17 cellular contexts compared by ENCODE assay signal in the genomic region with DNA sequence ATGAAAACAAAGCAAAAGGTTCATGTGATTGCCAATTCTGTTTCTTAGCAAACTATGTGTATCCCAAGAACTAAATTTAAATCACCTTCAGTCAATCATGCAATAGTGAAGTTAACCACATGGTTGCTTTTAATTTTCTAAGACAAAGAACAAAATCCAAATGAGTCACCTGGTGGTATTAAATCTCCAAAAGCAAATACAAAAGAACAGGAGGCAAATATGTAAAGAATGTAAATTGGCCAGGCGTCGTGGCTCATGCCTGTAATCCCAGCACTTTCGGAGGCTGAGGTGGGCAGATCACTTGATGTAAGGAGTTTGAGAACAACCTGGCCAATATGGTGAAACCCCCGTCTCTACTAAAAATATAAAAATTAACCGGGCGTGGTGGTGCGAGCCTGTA.
"Had no signal": no experiment of that assay in that cellular context is flagged by ENCODE, and none has a peak within 500 bp of the region (broad histone marks: within the 10 kb centered on the region; RNA-seq: fewer than 3 reads in every experiment).

No MANE protein-coding gene starts in this region.

- H3K36me3 ChIP-seq: brain microvascular endothelial cell, esophagus muscularis mucosa, upper lobe of right lung had no signal

- H3K4me3 ChIP-seq: dorsolateral prefrontal cortex, esophagus muscularis mucosa, testis, upper lobe of right lung had no signal

- H3K9me3 ChIP-seq: testis, upper lobe of right lung had no signal

- DNase-seq: activated CD4-positive, alpha-beta T cell treated with anti-CD3 and anti-CD28 coated beads, Interleukin-2, amount 10 ng/mL, durations not matched to agents 7 days and 5 days; activated CD4-positive, CD25-positive, alpha-beta regulatory T cell; activated naive CD4-positive, alpha-beta T cell treated with anti-CD3 and anti-CD28 coated beads, Interleukin-2, amount 10 ng/mL, durations not matched to agents 7 days and 5 days; activated T-cell treated with anti-CD3 and anti-CD28 coated beads for 4 hours; brain microvascular endothelial cell; dorsolateral prefrontal cortex; left ventricle myocardium superior; nephron progenitor cell; stimulated activated CD4-positive, alpha-beta T cell treated with anti-CD3 and anti-CD28 coated beads, Interleukin-4, amount 100 ng/mL, for 1 hour; stimulated activated naive CD8-positive, alpha-beta T cell treated with anti-CD3 and anti-CD28 coated beads, Interleukin-15, amount 100 ng/mL, for 72 hours; T-helper 17 cell; testis; upper lobe of right lung had no signal

- H3K4me1 Mint-ChIP-seq: activated CD4-positive, alpha-beta T cell treated with anti-CD3 and anti-CD28 coated beads, Interleukin-2, amount 10 ng/mL, durations not matched to agents 7 days and 5 days; activated naive CD4-positive, alpha-beta T cell treated with anti-CD3 and anti-CD28 coated beads, Interleukin-2, amount 10 ng/mL, durations not matched to agents 7 days and 5 days; activated T-helper 17 cell treated with anti-CD3 and anti-CD28 coated beads, Interleukin-2, amount 50 U/mL, for 72 hours; nephron progenitor cell; stimulated activated naive CD8-positive, alpha-beta T cell treated with anti-CD3 and anti-CD28 coated beads, Interleukin-15, amount 100 ng/mL, for 72 hours; T-helper 17 cell had no signal

- H3K27ac Mint-ChIP-seq: activated CD4-positive, alpha-beta T cell treated with anti-CD3 and anti-CD28 coated beads, Interleukin-2, amount 10 ng/mL, durations not matched to agents 7 days and 5 days; activated naive CD4-positive, alpha-beta T cell treated with anti-CD3 and anti-CD28 coated beads, Interleukin-2, amount 10 ng/mL, durations not matched to agents 7 days and 5 days; activated T-helper 17 cell treated with anti-CD3 and anti-CD28 coated beads, Interleukin-2, amount 50 U/mL, for 72 hours; nephron progenitor cell; stimulated activated naive CD8-positive, alpha-beta T cell treated with anti-CD3 and anti-CD28 coated beads, Interleukin-15, amount 100 ng/mL, for 72 hours; T-helper 17 cell had no signal

- FAIRE-seq: islet of Langerhans, TTC549 had no signal

- H3K27ac ChIP-seq: brain microvascular endothelial cell, dorsolateral prefrontal cortex, esophagus muscularis mucosa, testis, upper lobe of right lung had no signal

- H3K27me3 ChIP-seq: brain microvascular endothelial cell, dorsolateral prefrontal cortex, esophagus muscularis mucosa, testis, upper lobe of right lung had no signal

- ATAC-seq: activated T-helper 17 cell treated with anti-CD3 and anti-CD28 coated beads, Interleukin-2, amount 50 U/mL, for 72 hours; left ventricle myocardium superior; stimulated activated naive CD8-positive, alpha-beta T cell treated with anti-CD3 and anti-CD28 coated beads, Interleukin-15, amount 100 ng/mL, for 72 hours; T-helper 17 cell; upper lobe of right lung had no signal

- H3K4me3 Mint-ChIP-seq: activated CD4-positive, alpha-beta T cell treated with anti-CD3 and anti-CD28 coated beads, Interleukin-2, amount 10 ng/mL, durations not matched to agents 7 days and 5 days; activated naive CD4-positive, alpha-beta T cell treated with anti-CD3 and anti-CD28 coated beads, Interleukin-2, amount 10 ng/mL, durations not matched to agents 7 days and 5 days; activated T-helper 17 cell treated with anti-CD3 and anti-CD28 coated beads, Interleukin-2, amount 50 U/mL, for 72 hours; nephron progenitor cell; stimulated activated naive CD8-positive, alpha-beta T cell treated with anti-CD3 and anti-CD28 coated beads, Interleukin-15, amount 100 ng/mL, for 72 hours; T-helper 17 cell had no signal

- H3K9me3 Mint-ChIP-seq: activated naive CD4-positive, alpha-beta T cell treated with anti-CD3 and anti-CD28 coated beads, Interleukin-2, amount 10 ng/mL, durations not matched to agents 7 days and 5 days; activated T-helper 17 cell treated with anti-CD3 and anti-CD28 coated beads, Interleukin-2, amount 50 U/mL, for 72 hours; stimulated activated naive CD8-positive, alpha-beta T cell treated with anti-CD3 and anti-CD28 coated beads, Interleukin-15, amount 100 ng/mL, for 72 hours had no signal

- H3K36me3 Mint-ChIP-seq: activated naive CD4-positive, alpha-beta T cell treated with anti-CD3 and anti-CD28 coated beads, Interleukin-2, amount 10 ng/mL, durations not matched to agents 7 days and 5 days had no signal

- H3K4me1 ChIP-seq: esophagus muscularis mucosa, testis, upper lobe of right lung had no signal
